2 cellular contexts compared by ENCODE assay signal in the genomic region with DNA sequence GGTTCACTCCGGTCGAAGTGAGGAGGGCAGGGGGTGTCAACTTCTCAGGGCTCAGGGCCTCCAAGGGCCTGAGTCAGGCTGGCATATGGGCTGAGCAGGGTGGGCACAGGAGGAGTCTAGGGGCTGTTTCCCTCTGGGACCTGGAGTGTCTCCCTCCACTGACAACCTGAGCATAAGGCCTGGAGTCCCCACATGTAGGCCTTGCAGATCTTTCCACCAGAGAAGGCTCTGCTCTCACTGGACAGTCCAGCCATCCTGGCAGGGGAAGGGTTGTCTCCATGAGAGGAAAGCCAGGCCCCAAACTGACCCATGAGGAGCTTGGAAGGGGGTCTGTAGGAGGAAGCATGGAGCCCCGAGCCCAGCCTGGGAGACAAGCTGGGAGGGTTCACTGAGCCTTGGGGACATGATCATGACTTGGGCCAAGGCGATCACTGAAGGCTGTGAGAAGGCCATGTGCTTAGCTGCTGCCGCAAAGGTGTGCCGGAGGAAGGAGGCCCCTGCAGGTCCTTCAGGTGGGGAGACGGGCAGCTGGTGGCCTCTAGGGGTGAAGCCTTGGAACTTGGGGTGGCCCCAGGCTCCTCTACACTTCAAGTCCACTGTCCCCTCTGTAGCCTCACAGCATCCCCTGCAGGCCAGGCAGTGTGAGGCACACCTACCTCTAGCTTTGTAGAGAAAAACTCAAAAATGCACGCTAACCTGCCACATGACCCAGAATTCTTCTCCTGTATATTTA.
A peak's percentile ranks its signal among the peaks of the same experiment; 100 is the strongest.
TF ChIP-seq lines count a peak whose summit lies in the region.

No MANE protein-coding gene starts in this region.

TF ChIP-seq in GM12878, 131 proteins besides CTCF, POLR2A, EP300 and RAD21:
- no peak for TF ChIP-seq SREBF1 (IDR thresholded peaks at IDR 0.05; ENCODE audit: low read length)
- TF ChIP-seq RBBP5 (conservative IDR thresholded peaks at IDR 0.05) = no peak
- TF ChIP-seq LARP7 (IDR thresholded peaks at IDR 0.05) = 0 out of 2 replicates have a peak, but pooled peaks have one; percentile 30
- TF ChIP-seq BHLHE40 (IDR thresholded peaks at IDR 0.05; ENCODE audit: borderline replicate concordance in 1 of 2, low read depth in 2 of 2, low read length in 1 of 2) = peak; percentile 38 to 39; a peak in 1 of 4 replicates
- TF ChIP-seq NR2F1 (conservative IDR thresholded peaks at IDR 0.05) = 0 out of 2 replicates have a peak, but pooled peaks have one; percentile 23
- TF ChIP-seq MLLT1 (IDR thresholded peaks at IDR 0.05) = no peak
- peak; percentile 76 for TF ChIP-seq SMARCA5 (IDR thresholded peaks at IDR 0.05)
- peak; percentile 89 for TF ChIP-seq SMC3 (IDR thresholded peaks at IDR 0.05; ENCODE audit: borderline replicate concordance, low read length)
- TF ChIP-seq YY1 (IDR thresholded peaks at IDR 0.05; ENCODE audit: low read depth, low read length) = peak; percentile 60
- 0 out of 2 replicates have a peak, but pooled peaks have one; percentile 25 for TF ChIP-seq FOXM1 (IDR thresholded peaks at IDR 0.05; ENCODE audit: low read depth, low read length)
- no peak for TF ChIP-seq SMAD1 (IDR thresholded peaks at IDR 0.05; ENCODE audit: low read depth, partially characterized antibody)
- peak; percentile 59; the same call in 1 of the 2 replicates for TF ChIP-seq WRNIP1 (IDR thresholded peaks at IDR 0.05; ENCODE audit: borderline replicate concordance, low read depth, low read length)

TF ChIP-seq in liver, 16 proteins besides CTCF, POLR2A, EP300 and RAD21:
- TF ChIP-seq NR2F2 (IDR thresholded peaks at IDR 0.05) (no peak), JUND (IDR thresholded peaks at IDR 0.05) (no peak), GABPA (IDR thresholded peaks at IDR 0.05 in 1 of 2, conservative IDR thresholded peaks at IDR 0.05 in 1 of 2) (no peak), REST (IDR thresholded peaks at IDR 0.05) (no peak), TAF1 (conservative IDR thresholded peaks at IDR 0.05) (no peak), ATF3 (IDR thresholded peaks at IDR 0.05) (no peak), RXRA (IDR thresholded peaks at IDR 0.05) (no peak), FOXA2 (IDR thresholded peaks at IDR 0.05) (no peak)
